In genomic region chr14:68664225-68664681, GRCh38 we compare ENCODE assay signal across 8 cellular contexts.
DNase-seq lines count a peak whose midpoint lies in the region; ATAC-seq lines count a peak whose summit lies in the region.

No MANE protein-coding gene starts in this region.

- H3K36me3 Mint-ChIP-seq in effector memory CD8-positive, alpha-beta T cell (ENCODE audit: insufficient read depth): no peaks in the 10 kb centered on the region

- no peak overlapping the region for H3K4me3 ChIP-seq in trophoblast cell (ENCODE audit: low read depth, low read length)

- no peaks in the 10 kb centered on the region for H3K36me3 ChIP-seq in trophoblast cell (ENCODE audit: control insufficient read depth in 1 of 2, insufficient read depth in 2 of 2, low read length in 2 of 2)

- H4K8ac ChIP-seq in trophoblast cell (ENCODE audit: low read depth, low read length): peak overlapping the region; percentile 31

- H3K18ac ChIP-seq in trophoblast cell (ENCODE audit: low read length): peak overlapping the region; percentile 7

- peak overlapping the region; percentile 94 to 95 for H3K27ac Mint-ChIP-seq in effector memory CD8-positive, alpha-beta T cell

- H3K4me1 Mint-ChIP-seq in effector memory CD8-positive, alpha-beta T cell (ENCODE audit: low read depth in 2 of 2): peaks cover 26 to 42% of the 10 kb centered on the region in 2 donors

- H3K9me3 Mint-ChIP-seq in effector memory CD8-positive, alpha-beta T cell: no peaks in the 10 kb centered on the region

- no peak overlapping the region for H3K27ac ChIP-seq in trophoblast cell (ENCODE audit: low read depth, low read length)

- H2BK5ac ChIP-seq in trophoblast cell (ENCODE audit: low read depth, low read length, poor library complexity): peak overlapping the region; percentile 22

- no peak overlapping the region for H3K23ac ChIP-seq in trophoblast cell (ENCODE audit: low read length)

- peak overlapping the region; percentile 69 for H4K91ac ChIP-seq in trophoblast cell (ENCODE audit: low read depth, low read length)

- H3K9me3 ChIP-seq in trophoblast cell (ENCODE audit: insufficient read depth, low read depth, low read length): peaks cover 2% of the 10 kb centered on the region

- H2BK12ac ChIP-seq in trophoblast cell (ENCODE audit: low read length): peak overlapping the region; percentile 94

- H3K14ac ChIP-seq in trophoblast cell (ENCODE audit: low read length): peak overlapping the region; percentile 51

- H3K4me1 ChIP-seq in trophoblast cell (ENCODE audit: control insufficient read depth in 1 of 2, insufficient read depth in 2 of 2, low read length in 2 of 2): peaks cover 23 to 42% of the 10 kb centered on the region in 2 experiments

- DNase-seq in EH (ENCODE audit: low read depth) (peak; percentile 49), M059J (ENCODE audit: low read depth) (peak; percentile 25), trophoblast cell (no peak), amniotic stem cell (lab: John Stamatoyannopoulos, UW) (no peak), HUDEP-2 (lab: John Stamatoyannopoulos, UW; ENCODE audit: unreplicated experiment in 76 of 76) (no peak), globus pallidus (ENCODE audit: low spot score) (no peak), H4 (ENCODE audit: low spot score) (no peak)
- no peak for DNase-seq in effector memory CD8-positive, alpha-beta T cell

- H3K4ac ChIP-seq in trophoblast cell (ENCODE audit: low read depth, low read length): peak overlapping the region; percentile 29

- no CpG with 5 or more reads among the region's 4 CpGs for WGBS in trophoblast cell (ENCODE audit: extremely low coverage, insufficient coverage, insufficient read length)

- H3K27me3 ChIP-seq in trophoblast cell (ENCODE audit: insufficient read depth, low read length): no peaks in the 10 kb centered on the region

- H3K4me2 ChIP-seq in trophoblast cell (ENCODE audit: low read length): no peak overlapping the region

- H2AK5ac ChIP-seq in trophoblast cell (ENCODE audit: low read length): peak overlapping the region; percentile 96

- H2AFZ ChIP-seq in trophoblast cell (ENCODE audit: insufficient read depth, low read length, poor library complexity): no peak overlapping the region

- peaks cover 51% of the 10 kb centered on the region for H3K79me1 ChIP-seq in trophoblast cell (ENCODE audit: low read length)

- peaks cover 7% of the 10 kb centered on the region for H3K79me2 ChIP-seq in trophoblast cell (ENCODE audit: control insufficient read depth, insufficient read depth, low read length, poor library complexity)

- H4K12ac ChIP-seq in trophoblast cell (ENCODE audit: low read depth, low read length): no peak overlapping the region

- ATAC-seq in effector memory CD8-positive, alpha-beta T cell (replicated peaks): peak; percentile 62

- H3K4me3 Mint-ChIP-seq in effector memory CD8-positive, alpha-beta T cell: peak overlapping the region; percentile 80 to 83

- H3K27me3 Mint-ChIP-seq in effector memory CD8-positive, alpha-beta T cell: no peaks in the 10 kb centered on the region

- no peak overlapping the region for H3K9ac ChIP-seq in trophoblast cell (ENCODE audit: low read length)

- H2BK120ac ChIP-seq in trophoblast cell (ENCODE audit: insufficient read depth, low read length, poor library complexity): peak overlapping the region; percentile 16

Comparison
In these comparisons a context has a peak if more than half of its experiments do, and no peak if none do; other contexts are left out.
1. DNase-seq: peak in EH (single experiment) and M059J (single experiment); none in effector memory CD8-positive, alpha-beta T cell (0 of 3), trophoblast cell (0 of 2), amniotic stem cell (single experiment), HUDEP-2 (0 of 76), globus pallidus (single experiment) and H4 (single experiment).